8 cellular contexts compared by ENCODE assay signal in genomic region chr6:24583463-24584389, GRCh38.
A peak's percentile ranks its signal among the peaks of the same experiment; 100 is the strongest.
DNase-seq lines count a peak whose midpoint lies in the region; ATAC-seq lines count a peak whose summit lies in the region.

No MANE protein-coding gene starts in this region.

- ATAC-seq in HG03520 (IDR thresholded peaks at IDR 0.05; ENCODE audit: unreplicated experiment) = peak; percentile 63

- DNase-seq in NK-92 treated with Interleukin-12 subunit alpha and Interleukin-12 subunit beta, amount 100 ng/mL, for 24 hours (lab: John Stamatoyannopoulos, UW) = peak; percentile 44
- no peak for DNase-seq in NK-92 (lab: John Stamatoyannopoulos, UW; ENCODE audit: unreplicated experiment)
- DNase-seq in NCI-H69 (lab: John Stamatoyannopoulos, UW) = peak; percentile 97
- DNase-seq in activated CD4-positive, alpha-beta T cell treated with anti-CD3 and anti-CD28 coated beads, Interleukin-2, amount 50 U/mL, for 48 hours = peak; percentile 78 to 83
- DNase-seq in effector CD8-positive, alpha-beta T cell (lab: John Stamatoyannopoulos, UW) = peak; percentile 58
- peak; percentile 91 for DNase-seq in medulla oblongata (ENCODE audit: extremely low spot score)
- peak; percentile 9 to 35 for DNase-seq in stimulated activated CD8-positive, alpha-beta memory T cell treated with anti-CD3 and anti-CD28 coated beads, Interleukin-15, amount 100 ng/mL, for 4 hours (ENCODE audit: low read depth in 2 of 2)
